1 cellular context compared by ENCODE assay signal in genomic region chr10:61903184-61903990, GRCh38.
TF ChIP-seq lines count a peak whose summit lies in the region.

No MANE protein-coding gene starts in this region.

TF ChIP-seq in H1, 55 proteins besides CTCF, POLR2A, EP300 and RAD21 (continued from another document):
- TF ChIP-seq TAF7 (optimal IDR thresholded peaks at IDR 0.05; ENCODE audit: borderline replicate concordance, low read depth, low read length) = peak; percentile 32
